8 cellular contexts compared by ENCODE assay signal in genomic region chr17:82204831-82205719, GRCh38. TPM values are rescaled to one million over a fixed set of nuclear protein-coding genes. Genes with fewer than 3 reads are reported as not detected.
DNase-seq lines count a peak whose midpoint lies in the region; ATAC-seq and TF ChIP-seq lines count a peak whose summit lies in the region.

No MANE protein-coding gene starts in this region.

- H3K4me1 ChIP-seq in heart right ventricle (peaks cover 0 to 27% (median 11%) of the 10 kb centered on the region in 9 donors), uterus (no peaks in the 10 kb centered on the region)

- WGBS in heart right ventricle, 2 donors: 66 to 76% methylated on average over 25 of the region's 25 CpGs

- peaks cover 0 to 21% (median 0%) of the 10 kb centered on the region in 9 donors for H3K36me3 ChIP-seq in heart right ventricle
- no peaks in the 10 kb centered on the region for H3K36me3 ChIP-seq in uterus

- TF ChIP-seq CTCF in NB4 (IDR thresholded peaks at IDR 0.05; ENCODE audit: low read depth, low read length): no peak
- no peak for TF ChIP-seq CTCF in heart right ventricle (IDR thresholded peaks at IDR 0.05)
- TF ChIP-seq CTCF in uterus (IDR thresholded peaks at IDR 0.05): no peak

- H3K4me1 Mint-ChIP-seq in activated T-cell treated with anti-CD3 and anti-CD28 coated beads, Interleukin-2, amount 50 U/mL, for 24 hours (ENCODE audit: low read depth): peaks cover 73% of the 10 kb centered on the region

- intact Hi-C loops in heart right ventricle (cut with DNase I): loop anchor here in 8 of 10 donors (1.0 to 10.0 kb wide), 5 partner anchors 107 to 210 kb away; partner anchors contain the start of genes HEXD (in 2 of the 8) and OGFOD3 (in 2 of the 8)
- intact Hi-C loops in uterus (cut with DNase I; ENCODE audit: low total_unique reads): no loop called here

- peaks cover 29% of the 10 kb centered on the region for H3K36me3 Mint-ChIP-seq in activated T-cell treated with anti-CD3 and anti-CD28 coated beads, Interleukin-2, amount 50 U/mL, for 24 hours (ENCODE audit: low read depth)

- peak overlapping the region in 6 of 10 donors; percentile 1 to 84 (median 68) for H3K27ac ChIP-seq in heart right ventricle
- H3K27ac ChIP-seq in uterus: peak overlapping the region in 1 of 2 donors; percentile 51

- H3K27ac Mint-ChIP-seq in activated T-cell treated with anti-CD3 and anti-CD28 coated beads, Interleukin-2, amount 50 U/mL, for 24 hours: peak overlapping the region; percentile 94

- ATAC-seq in heart right ventricle (peak in 7 of 8 donors; percentile 14 to 56 (median 28)), HG03175 (IDR thresholded peaks at IDR 0.05; ENCODE audit: unreplicated experiment) (no peak), GM18858 (IDR thresholded peaks at IDR 0.05; ENCODE audit: unreplicated experiment) (no peak)

- no peaks in the 10 kb centered on the region for H3K27me3 Mint-ChIP-seq in activated T-cell treated with anti-CD3 and anti-CD28 coated beads, Interleukin-2, amount 50 U/mL, for 24 hours

- H3K27me3 ChIP-seq in heart right ventricle: no peaks in the 10 kb centered on the region
- H3K27me3 ChIP-seq in uterus: no peaks in the 10 kb centered on the region

- H3K4me3 Mint-ChIP-seq in activated T-cell treated with anti-CD3 and anti-CD28 coated beads, Interleukin-2, amount 50 U/mL, for 24 hours: peak overlapping the region; percentile 63

- H3K9me3 ChIP-seq in heart right ventricle (no peaks in the 10 kb centered on the region), uterus (no peaks in the 10 kb centered on the region)

- DNase-seq in DMS153 treated with DMSO at 0.1 percent for 48 hours (lab: John Stamatoyannopoulos, UW; ENCODE audit: unreplicated experiment) (peak; percentile 74), NB4 (ENCODE audit: low read depth) (peak; percentile 74), heart right ventricle (no peak), NCI-H1105 treated with DMSO at 0.1 percent for 48 hours (lab: John Stamatoyannopoulos, UW) (no peak), uterus (no peak)
- peak; percentile 60 for DNase-seq in activated T-cell treated with anti-CD3 and anti-CD28 coated beads, Interleukin-2, amount 50 U/mL, for 24 hours

- no peaks in the 10 kb centered on the region for H3K9me3 Mint-ChIP-seq in activated T-cell treated with anti-CD3 and anti-CD28 coated beads, Interleukin-2, amount 50 U/mL, for 24 hours

- H3K4me3 ChIP-seq in NB4 (ENCODE audit: low read depth, low read length) (no peak overlapping the region), heart right ventricle (peak overlapping the region in 1 of 10 donors; percentile 27), uterus (no peak overlapping the region)

- no peak for TF ChIP-seq POLR2A in NB4 (IDR thresholded peaks at IDR 0.05; ENCODE audit: extremely low read depth, insufficient read length)
- TF ChIP-seq POLR2A in uterus (IDR thresholded peaks at IDR 0.05): no peak

RNA-seq across cellular contexts. Expression of gene CCDC57, which starts 7.6 kb away (rescaled TPM):
- total RNA-seq in heart right ventricle (10 to 100 TPM in 8 of 10 donors, 1 to 10 TPM in 2; 7.0 to 16.2 (median 10.7) TPM), uterus (10 to 100 TPM in 2 of 4 donors, 1 to 10 TPM in 2; 4.4 to 88.2 (median 17.6) TPM)
- 10 to 100 TPM in 1 of 2 donors, 1 to 10 TPM in 1; 9.4 to 34.5 TPM for polyA plus RNA-seq in heart right ventricle

RNA-seq across cellular contexts. Expression of gene SLC16A3, which starts 23.8 kb away (rescaled TPM):
- total RNA-seq in heart right ventricle (10 to 100 TPM in 5 of 10 donors, 1 to 10 TPM in 5; 4.8 to 65.3 (median 10.1) TPM), uterus (10 to 100 TPM in 2 of 4 donors, 1 to 10 TPM in 2; 1.5 to 28.6 (median 12.2) TPM)
- polyA plus RNA-seq in heart right ventricle: 10 to 100 TPM in 1 of 2 donors, 1 to 10 TPM in 1; 8.4 to 33.6 TPM

Comparison
In these comparisons a context has a peak if more than half of its experiments do, and no peak if none do; other contexts are left out.
1. DNase-seq: peak in DMS153 treated with DMSO at 0.1 percent for 48 hours (single experiment), NB4 (single experiment) and activated T-cell treated with anti-CD3 and anti-CD28 coated beads, Interleukin-2, amount 50 U/mL, for 24 hours (single experiment); none in heart right ventricle (0 of 2), NCI-H1105 treated with DMSO at 0.1 percent for 48 hours (single experiment) and uterus (0 of 2).
2. ATAC-seq: peak in heart right ventricle (7 of 8); none in HG03175 (single experiment) and GM18858 (single experiment).